In genomic region chr7:128344431-128344774, GRCh38 we compare ENCODE assay signal across 10 cellular contexts. TPM values are rescaled to one million over a fixed set of nuclear protein-coding genes. Genes with fewer than 3 reads are reported as not detected.
A peak's percentile ranks its signal among the peaks of the same experiment; 100 is the strongest.
DNase-seq lines count a peak whose midpoint lies in the region; ATAC-seq, FAIRE-seq and TF ChIP-seq lines count a peak whose summit lies in the region.
"Had no signal": no experiment of that assay in that cellular context is flagged by ENCODE, and none has a peak within 500 bp of the region (broad histone marks: within the 10 kb centered on the region; RNA-seq: fewer than 3 reads in every experiment).

No MANE protein-coding gene starts in this region.

- H3K79me2 ChIP-seq in Karpas-422 (ENCODE audit: low read length): peaks cover 42% of the 10 kb centered on the region
- H3K79me2 ChIP-seq in K562 (ENCODE audit: control insufficient read depth, insufficient read depth, low read length): peaks cover 43% of the 10 kb centered on the region

- H3K4me3 Mint-ChIP-seq in natural killer cell: peak overlapping the region; percentile 61

- ATAC-seq in K562: no peak
- ATAC-seq in natural killer cell: no peak

- BruUV-seq in K562 (replicated peaks; lab: Mats Ljungman, UMichigan): no TSS peak

- peaks cover 8 to 28% (median 24%) of the 10 kb centered on the region in 11 experiments for H3K36me3 ChIP-seq in BLaER1 treated with 17β-estradiol and CSF1 and Interleukin-3, amounts not matched to agents 10 nM and 100 nM
- H3K36me3 ChIP-seq in Karpas-422 (ENCODE audit: insufficient read depth, low read length) (peaks cover 12% of the 10 kb centered on the region; the same call in 1 of the 2 replicates), K562 (ENCODE audit: control insufficient read depth, insufficient read depth, low read length) (peaks cover 27% of the 10 kb centered on the region)

- TF ChIP-seq EP300 in K562 (IDR thresholded peaks at IDR 0.05; ENCODE audit: low read length): no peak

- H3K4me1 Mint-ChIP-seq in natural killer cell: peaks cover 14 to 26% of the 10 kb centered on the region in 2 donors

- peak overlapping the region in 1 of 10 experiments; percentile 86; a peak in 1 of 20 replicates for H3K4me3 ChIP-seq in BLaER1 treated with 17β-estradiol and CSF1 and Interleukin-3, amounts not matched to agents 10 nM and 100 nM
- H3K4me3 ChIP-seq in Karpas-422 (ENCODE audit: low read length) (no peak overlapping the region), K562 (no peak overlapping the region), lower leg skin (ENCODE audit: low read depth, poor library complexity, severe bottlenecking) (no peak overlapping the region)

- TF ChIP-seq POLR2A in K562 (conservative IDR thresholded peaks at IDR 0.05): no peak
- no peak for TF ChIP-seq POLR2A in lower leg skin (IDR thresholded peaks at IDR 0.05)

- H3K9me3 ChIP-seq in BLaER1 treated with 17β-estradiol and CSF1 and Interleukin-3, amounts not matched to agents 10 nM and 100 nM (replicated peaks in 1 of 11): no peaks in the 10 kb centered on the region
- H3K9me3 ChIP-seq in Karpas-422 (ENCODE audit: low read length) (no peaks in the 10 kb centered on the region), K562 (replicated peaks; ENCODE audit: control insufficient read depth, insufficient read depth, low read depth, low read length) (no peaks in the 10 kb centered on the region; the same call in 1 of the 2 replicates)

- no peak for FAIRE-seq in K562 (lab: Jason Lieb, UNC)
- FAIRE-seq: bronchial epithelial cell had no signal

- no peak for TF ChIP-seq RAD21 in K562 (CRISPR knock-in tag; conservative IDR thresholded peaks at IDR 0.05 in 1 of 2, IDR thresholded peaks at IDR 0.05 in 1 of 2)

- peaks cover 8 to 16% of the 10 kb centered on the region in 2 donors for H3K27me3 Mint-ChIP-seq in natural killer cell (ENCODE audit: low read depth in 2 of 2)

- peaks cover 0 to 38% (median 31%) of the 10 kb centered on the region in 11 experiments; a peak in 17 of 22 replicates for H4K20me1 ChIP-seq in BLaER1 treated with 17β-estradiol and CSF1 and Interleukin-3, amounts not matched to agents 10 nM and 100 nM
- H4K20me1 ChIP-seq in Karpas-422 (ENCODE audit: insufficient read depth, low read depth, low read length) (peaks cover 9% of the 10 kb centered on the region; the same call in 1 of the 2 replicates), K562 (replicated peaks; ENCODE audit: control insufficient read depth, insufficient read depth, low read length) (no peaks in the 10 kb centered on the region)

- H3K9me2 ChIP-seq in Karpas-422 (replicated peaks; ENCODE audit: insufficient read depth, low read length): no peaks in the 10 kb centered on the region

- 71% methylated on average over 5 of the region's 5 CpGs for WGBS in K562 (ENCODE audit: insufficient coverage, low coverage, missing lambda C conversion rate)
- WGBS in lower leg skin, 2 donors: 90 to 92% methylated on average over 5 of the region's 5 CpGs

- H3K27ac ChIP-seq in BLaER1 treated with 17β-estradiol and CSF1 and Interleukin-3, amounts not matched to agents 10 nM and 100 nM: peak overlapping the region in 1 of 11 experiments; percentile 87; a peak in 4 of 22 replicates
- H3K27ac ChIP-seq in Karpas-422 (ENCODE audit: low read length) (no peak overlapping the region), K562 (ENCODE audit: extremely low read depth, low read depth, low read length) (no peak overlapping the region)

- no peak overlapping the region for H3K27ac Mint-ChIP-seq in natural killer cell

- no peak overlapping the region for H3K9ac ChIP-seq in BLaER1 treated with 17β-estradiol and CSF1 and Interleukin-3, amounts not matched to agents 10 nM and 100 nM
- H3K9ac ChIP-seq in Karpas-422 (ENCODE audit: low read length) (no peak overlapping the region), K562 (ENCODE audit: insufficient read depth in 1 of 2, low read depth in 2 of 2, low read length in 2 of 2) (no peak overlapping the region)

- CTCF ChIA-PET in K562 (lab: Yijun Ruan, JAX; ENCODE audit: low intra/inter-chr PET ratio): interaction anchor here (0.5 to 0.9 kb wide), 2 partner anchors 34 to 81 kb away, joined by 3 read pairs; no protein-coding TSS in a partner anchor

- no peaks in the 10 kb centered on the region for H3K36me3 Mint-ChIP-seq in natural killer cell

- in situ Hi-C loops in K562 (cut with MboI): no loop called here

- H3K9me3 Mint-ChIP-seq in natural killer cell: no peaks in the 10 kb centered on the region
- H3K9me3 Mint-ChIP-seq: memory B cell had no signal

- peaks cover 20 to 30% (median 23%) of the 10 kb centered on the region in 10 experiments for H3K4me1 ChIP-seq in BLaER1 treated with 17β-estradiol and CSF1 and Interleukin-3, amounts not matched to agents 10 nM and 100 nM
- H3K4me1 ChIP-seq in Karpas-422 (ENCODE audit: low read length) (peaks cover 24% of the 10 kb centered on the region), K562 (replicated peaks in 1 of 2; ENCODE audit: control insufficient read depth in 2 of 2, insufficient read depth in 2 of 2, low read length in 2 of 2) (peaks cover 3 to 13% of the 10 kb centered on the region in 2 experiments; a peak in 4 of 5 replicates)

- H3K9me1 ChIP-seq in K562 (ENCODE audit: control insufficient read depth, insufficient read depth, low read length): peaks cover 5% of the 10 kb centered on the region

- H3K27me3 ChIP-seq in BLaER1 treated with 17β-estradiol and CSF1 and Interleukin-3, amounts not matched to agents 10 nM and 100 nM: peaks cover 0 to 7% (median 0%) of the 10 kb centered on the region in 11 experiments; a peak in 7 of 22 replicates
- H3K27me3 ChIP-seq in Karpas-422 (ENCODE audit: low read length) (no peaks in the 10 kb centered on the region), K562 (ENCODE audit: control insufficient read depth in 2 of 2, insufficient read depth in 2 of 2, low read length in 2 of 2) (peaks cover under 1 to 10% of the 10 kb centered on the region in 2 experiments; a peak in 2 of 5 replicates)

- DNase-seq in Karpas-422 (no peak), K562 (ENCODE audit: extremely low read depth in 1 of 4, low spot score in 3 of 4) (no peak), natural killer cell (no peak), lower leg skin (ENCODE audit: low spot score in 2 of 2) (no peak), inferior parietal cortex (ENCODE audit: extremely low spot score) (no peak), NCI-H2107 treated with DMSO at 0.1 percent for 48 hours (lab: John Stamatoyannopoulos, UW; ENCODE audit: unreplicated experiment) (no peak), NCI-H1105 (lab: John Stamatoyannopoulos, UW) (no peak)

- TF ChIP-seq CTCF in K562 (IDR thresholded peaks at IDR 0.05 in 2 of 3, conservative IDR thresholded peaks at IDR 0.05 in 1 of 3; ENCODE audit: insufficient read depth in 2 of 3, low read depth in 1 of 3, low read length in 3 of 3): no peak
- TF ChIP-seq CTCF in natural killer cell (IDR thresholded peaks at IDR 0.05): no peak
- no peak for TF ChIP-seq CTCF in lower leg skin (IDR thresholded peaks at IDR 0.05)

- POLR2A ChIA-PET in K562 (lab: Yijun Ruan, JAX): interaction anchor here (0.6 to 1.3 kb wide), 13 partner anchors 10 to 979 kb away, joined by 3 to 10 read pairs (median 4); partner anchors contain the start of gene IMPDH1

- H2AFZ ChIP-seq in Karpas-422 (ENCODE audit: low read length) (peak overlapping the region; percentile 98; the same call in 1 of the 2 replicates), K562 (ENCODE audit: low read depth, low read length) (peak overlapping the region; percentile 90)

- H3K4me2 ChIP-seq in BLaER1 treated with 17β-estradiol and CSF1 and Interleukin-3, amounts not matched to agents 10 nM and 100 nM: peak overlapping the region in 10 of 11 experiments; percentile 64 to 99 (median 88); a peak in 15 of 22 replicates
- H3K4me2 ChIP-seq in Karpas-422 (ENCODE audit: low read depth, low read length, poor library complexity, severe bottlenecking): peak overlapping the region; percentile 87
- peak overlapping the region; percentile 24; the same call in 1 of the 2 replicates for H3K4me2 ChIP-seq in K562 (ENCODE audit: insufficient read depth, low read length)

- intact Hi-C loops in K562 (cut with micrococcal nuclease) (no loop called here), natural killer cell (cut with micrococcal nuclease) (no loop called here), lower leg skin (cut with DNase I; ENCODE audit: low total_unique reads) (no loop called here)

RNA-seq across cellular contexts. Expression of gene RBM28, which starts 0.7 kb away (rescaled TPM):
- 28.8 and 37.2 TPM in 2 replicates for total RNA-seq in Karpas-422 (2014; rRNA removed; shearing (Covaris generic); ENCODE audit: low replicate concordance)
- total RNA-seq in K562 (2011; cell fraction: chromatin; rRNA removed; ENCODE audit: low replicate concordance): 118 and 308 TPM in 2 replicates
- total RNA-seq in K562 (2011; cell fraction: nucleolus; rRNA removed): 64.4 and 65.7 TPM in 2 replicates
- 89.0 and 98.2 TPM in 2 replicates for total RNA-seq in K562 (2011; cell fraction: nucleoplasm; rRNA removed)
- total RNA-seq in K562 (2014; rRNA removed): 123 and 127 TPM in 2 replicates
- 138 and 165 TPM in 2 replicates for total RNA-seq in K562 (2014; rRNA removed; fragmentation: Illumina TruSeq; extraction: Trizol)
- total RNA-seq in K562 (2015; rRNA removed; fragmentation: Illumina TruSeq; extraction: Trizol): 128 and 141 TPM in 2 replicates
- 146 and 157 TPM in 2 replicates for total RNA-seq in K562 (2021)
- 74.9 and 112 TPM in 2 replicates for polyA plus RNA-seq in K562 (2011; rRNA removed)
- 24.3 and 28.4 TPM in 2 replicates for polyA plus RNA-seq in K562 (2011; cell fraction: cytosol; rRNA removed)
- polyA plus RNA-seq in K562 (2011; cell fraction: nucleus; rRNA removed): 226 and 227 TPM in 2 replicates
- 70.1 and 117 TPM in 2 replicates for polyA plus RNA-seq in K562 (2012)
- polyA plus RNA-seq in K562 (2014; fragmentation: Illumina TruSeq; extraction: Trizol): 133 and 148 TPM in 2 replicates
- polyA plus RNA-seq in K562 (2014; fragmentation: Nextera tagmentation; extraction: Ambion mirVana): 100 to 1,000 TPM in 1 of 2 experiments, 10 to 100 TPM in 1; 65.8 to 122 TPM
- polyA plus RNA-seq in K562 (2014; rRNA removed): 139 and 213 TPM in 2 replicates
- polyA minus RNA-seq in K562 (2011; rRNA and poly(A)+ RNA removed): 67.2 and 67.5 TPM in 2 replicates
- 37.2 and 38.0 TPM in 2 replicates for polyA minus RNA-seq in K562 (2011; cell fraction: cytosol; rRNA and poly(A)+ RNA removed)
- 31.8 and 54.4 TPM in 2 replicates for polyA minus RNA-seq in K562 (2011; cell fraction: nucleus; rRNA and poly(A)+ RNA removed)
- total RNA-seq in natural killer cell: 10 to 100 TPM; 32.5 to 48.7 (median 48.5) TPM
- total RNA-seq in lower leg skin: 10 to 100 TPM; 15.4 to 42.7 (median 19.1) TPM

RNA-seq across cellular contexts. Expression of gene PRRT4, which starts 17.1 kb away (rescaled TPM):
- total RNA-seq in Karpas-422 (2014; rRNA removed; shearing (Covaris generic); ENCODE audit: low replicate concordance): not detected in 2 replicates
- total RNA-seq in K562 (2011; cell fraction: chromatin; rRNA removed; ENCODE audit: low replicate concordance): 0.16 TPM in 1 of 2 replicates, not detected in the other
- not detected in 2 replicates for total RNA-seq in K562 (2011; cell fraction: nucleolus; rRNA removed)
- not detected in 2 replicates for total RNA-seq in K562 (2011; cell fraction: nucleoplasm; rRNA removed)
- total RNA-seq in K562 (2014; rRNA removed) (0.04 TPM in 1 of 2 replicates, not detected in the other), K562 (2014; rRNA removed; fragmentation: Illumina TruSeq; extraction: Trizol) (not detected in 2 replicates), K562 (2015; rRNA removed; fragmentation: Illumina TruSeq; extraction: Trizol) (not detected in 2 replicates), K562 (2021) (not detected in 2 replicates), natural killer cell (under 1 TPM in 1 of 3 donors, not detected in 2; 0.42 TPM), lower leg skin (1 to 10 TPM; 1.3 to 4.5 (median 1.9) TPM)
- polyA plus RNA-seq in K562 (2011; rRNA removed) (0.09 TPM in 1 of 2 replicates, not detected in the other), K562 (2014; fragmentation: Illumina TruSeq; extraction: Trizol) (not detected in 2 replicates), K562 (2014; fragmentation: Nextera tagmentation; extraction: Ambion mirVana) (not detected), K562 (2014; rRNA removed) (not detected in 2 replicates)
- 0.09 and 0.19 TPM in 2 replicates for polyA plus RNA-seq in K562 (2011; cell fraction: cytosol; rRNA removed)
- 0.24 and 0.48 TPM in 2 replicates for polyA plus RNA-seq in K562 (2011; cell fraction: nucleus; rRNA removed)
- polyA plus RNA-seq in K562 (2012): not detected in 2 replicates
- not detected in 2 replicates for polyA minus RNA-seq in K562 (2011; rRNA and poly(A)+ RNA removed)
- not detected in 2 replicates for polyA minus RNA-seq in K562 (2011; cell fraction: cytosol; rRNA and poly(A)+ RNA removed)
- polyA minus RNA-seq in K562 (2011; cell fraction: nucleus; rRNA and poly(A)+ RNA removed): not detected in 2 replicates

Comparison
In these comparisons a context has a peak if more than half of its experiments do, and no peak if none do; other contexts are left out.
1. H3K4me2 ChIP-seq: peak in every context shown above with its lines; median percentile 88 in BLaER1 treated with 17β-estradiol and CSF1 and Interleukin-3, amounts not matched to agents 10 nM and 100 nM; 87 in Karpas-422; 24 in K562.